Comparison of ENCODE assay signal across 8 cellular contexts in genomic region chr3:127750226-127751031, GRCh38.
DNase-seq lines count a peak whose midpoint lies in the region; ATAC-seq and TF ChIP-seq lines count a peak whose summit lies in the region.

No MANE protein-coding gene starts in this region.

- no peaks in the 10 kb centered on the region for H3K9me3 Mint-ChIP-seq in CD8-positive, alpha-beta memory T cell

- H3K27me3 ChIP-seq in CD8-positive, alpha-beta memory T cell (ENCODE audit: insufficient read depth, low read length, poor library complexity, severe bottlenecking): peaks cover 3% of the 10 kb centered on the region

- peaks cover 8 to 15% (median 11%) of the 10 kb centered on the region in 3 donors for H3K4me1 Mint-ChIP-seq in CD8-positive, alpha-beta memory T cell

- peak overlapping the region in 1 of 8 donors; percentile 72 for H3K27ac Mint-ChIP-seq in CD8-positive, alpha-beta memory T cell

- no peak for TF ChIP-seq CTCF in retinal pigment epithelial cell (conservative IDR thresholded peaks at IDR 0.05; ENCODE audit: low read depth, low read length)

- no peak overlapping the region for H3K4me3 Mint-ChIP-seq in CD8-positive, alpha-beta memory T cell

- peak; percentile 32 for ATAC-seq in GM19372 (IDR thresholded peaks at IDR 0.05; ENCODE audit: low read depth, unreplicated experiment)

- peak; percentile 83 for DNase-seq in EL
- peak; percentile 96 for DNase-seq in HS-5 (ENCODE audit: low read depth)
- peak; percentile 31 for DNase-seq in retinal pigment epithelial cell (ENCODE audit: low read depth)
- no peak for DNase-seq in activated gamma-delta T cell treated with Interleukin-2 at 50 U/mL for 16 hours
- no peak for DNase-seq in CD8-positive, alpha-beta memory T cell
- no peak for DNase-seq in activated CD4-positive, alpha-beta T cell treated with anti-CD3 and anti-CD28 coated beads, Interleukin-2, amount 50 U/mL, for 1 hour

- peak overlapping the region; percentile 31 for H3K27ac ChIP-seq in angular gyrus (ENCODE audit: low read depth, low read length)
- H3K27ac ChIP-seq in CD8-positive, alpha-beta memory T cell (ENCODE audit: low read depth, low read length): no peak overlapping the region

- no peaks in the 10 kb centered on the region for H3K9me3 ChIP-seq in CD8-positive, alpha-beta memory T cell (ENCODE audit: low read length)

- H3K4me3 ChIP-seq in retinal pigment epithelial cell (ENCODE audit: low read length): no peak overlapping the region
- H3K4me3 ChIP-seq in CD8-positive, alpha-beta memory T cell (ENCODE audit: low read length): no peak overlapping the region

- POLR2A ChIA-PET in CD8-positive, alpha-beta memory T cell (lab: Charles Lee): no interaction called here

- H3K36me3 Mint-ChIP-seq in CD8-positive, alpha-beta memory T cell: no peaks in the 10 kb centered on the region

- H3K27me3 Mint-ChIP-seq in CD8-positive, alpha-beta memory T cell: no peaks in the 10 kb centered on the region

- CTCF ChIA-PET in CD8-positive, alpha-beta memory T cell (lab: Charles Lee): no interaction called here

- H3K4me1 ChIP-seq in CD8-positive, alpha-beta memory T cell (ENCODE audit: insufficient read depth, low read length): no peaks in the 10 kb centered on the region

- H3K36me3 ChIP-seq in CD8-positive, alpha-beta memory T cell (ENCODE audit: insufficient read depth, low read length): no peaks in the 10 kb centered on the region

Comparison
In these comparisons a context has a peak if more than half of its experiments do, and no peak if none do; other contexts are left out.
1. DNase-seq: peak in EL (single experiment), HS-5 (single experiment) and retinal pigment epithelial cell (single experiment); none in activated gamma-delta T cell treated with Interleukin-2 at 50 U/mL for 16 hours (single experiment), CD8-positive, alpha-beta memory T cell (0 of 5) and activated CD4-positive, alpha-beta T cell treated with anti-CD3 and anti-CD28 coated beads, Interleukin-2, amount 50 U/mL, for 1 hour (single experiment).